In genomic region chr15:29747837-29748417, GRCh38 we compare ENCODE assay signal across 9 cellular contexts.
DNase-seq lines count a peak whose midpoint lies in the region; ATAC-seq and TF ChIP-seq lines count a peak whose summit lies in the region.
"Had no signal": no experiment of that assay in that cellular context is flagged by ENCODE, and none has a peak within 500 bp of the region (broad histone marks: within the 10 kb centered on the region; RNA-seq: fewer than 3 reads in every experiment).

No MANE protein-coding gene starts in this region.

- DNase-seq in G401 (ENCODE audit: low spot score) (peak; percentile 22), NCI-H460 (ENCODE audit: extremely low read depth, low read depth) (peak; percentile 22), dermis blood vessel endothelial cell (peak; percentile 55), progenitor cell of endocrine pancreas (ENCODE audit: low spot score, unreplicated experiment) (no peak), COLO668 (lab: John Stamatoyannopoulos, UW; ENCODE audit: unreplicated experiment) (no peak), AG20443 (ENCODE audit: low spot score) (no peak)
- no peak for DNase-seq in T-helper 2 cell treated with Interferon-gamma antibody and Interleukin-4, amounts not matched to agents 5 μg/mL and 100 μg/mL, for 36 hours (ENCODE audit: low spot score)
- DNase-seq: activated CD8-positive, alpha-beta memory T cell treated with anti-CD3 and anti-CD28 coated beads, Interleukin-2, amount 10 ng/mL, durations not matched to agents 7 days and 5 days had no signal

- in situ Hi-C loops in G401 (cut with HindIII; ENCODE audit: low sequenced_read_pairs), result no loop called here

- peaks cover 11% of the 10 kb centered on the region for H3K36me3 Mint-ChIP-seq in progenitor cell of endocrine pancreas (ENCODE audit: insufficient read depth)
- H3K36me3 Mint-ChIP-seq in T-helper 2 cell treated with Interferon-gamma antibody and Interleukin-4, amounts not matched to agents 5 μg/mL and 100 μg/mL, for 36 hours (ENCODE audit: low read depth), result no peaks in the 10 kb centered on the region
- H3K36me3 Mint-ChIP-seq: activated CD8-positive, alpha-beta memory T cell treated with anti-CD3 and anti-CD28 coated beads, Interleukin-2, amount 10 ng/mL, durations not matched to agents 7 days and 5 days had no signal

- H3K27me3 Mint-ChIP-seq in progenitor cell of endocrine pancreas, result no peaks in the 10 kb centered on the region
- H3K27me3 Mint-ChIP-seq in T-helper 2 cell treated with Interferon-gamma antibody and Interleukin-4, amounts not matched to agents 5 μg/mL and 100 μg/mL, for 36 hours (ENCODE audit: low read depth), result peaks cover 10% of the 10 kb centered on the region

- H3K4me1 Mint-ChIP-seq in progenitor cell of endocrine pancreas (ENCODE audit: low read depth), result peaks cover 1% of the 10 kb centered on the region
- no peaks in the 10 kb centered on the region for H3K4me1 Mint-ChIP-seq in T-helper 2 cell treated with Interferon-gamma antibody and Interleukin-4, amounts not matched to agents 5 μg/mL and 100 μg/mL, for 36 hours (ENCODE audit: low read depth)
- H3K4me1 Mint-ChIP-seq: activated CD8-positive, alpha-beta memory T cell treated with anti-CD3 and anti-CD28 coated beads, Interleukin-2, amount 10 ng/mL, durations not matched to agents 7 days and 5 days had no signal

- no peak for ATAC-seq in GM18867 (IDR thresholded peaks at IDR 0.05; ENCODE audit: unreplicated experiment)
- ATAC-seq: activated CD8-positive, alpha-beta memory T cell treated with anti-CD3 and anti-CD28 coated beads, Interleukin-2, amount 10 ng/mL, durations not matched to agents 7 days and 5 days had no signal

- H3K27ac Mint-ChIP-seq in progenitor cell of endocrine pancreas, result peak overlapping the region; percentile 29
- H3K27ac Mint-ChIP-seq in T-helper 2 cell treated with Interferon-gamma antibody and Interleukin-4, amounts not matched to agents 5 μg/mL and 100 μg/mL, for 36 hours, result no peak overlapping the region
- H3K27ac Mint-ChIP-seq: activated CD8-positive, alpha-beta memory T cell treated with anti-CD3 and anti-CD28 coated beads, Interleukin-2, amount 10 ng/mL, durations not matched to agents 7 days and 5 days had no signal

- no peak overlapping the region for H3K4me3 Mint-ChIP-seq in progenitor cell of endocrine pancreas (ENCODE audit: low read depth)
- no peak overlapping the region for H3K4me3 Mint-ChIP-seq in T-helper 2 cell treated with Interferon-gamma antibody and Interleukin-4, amounts not matched to agents 5 μg/mL and 100 μg/mL, for 36 hours
- H3K4me3 Mint-ChIP-seq: activated CD8-positive, alpha-beta memory T cell treated with anti-CD3 and anti-CD28 coated beads, Interleukin-2, amount 10 ng/mL, durations not matched to agents 7 days and 5 days had no signal

- peak; percentile 39 for TF ChIP-seq CTCF in progenitor cell of endocrine pancreas (IDR thresholded peaks at IDR 0.05; ENCODE audit: unreplicated experiment)

- H3K9me3 Mint-ChIP-seq in progenitor cell of endocrine pancreas (ENCODE audit: low read depth), result no peaks in the 10 kb centered on the region
- H3K9me3 Mint-ChIP-seq in T-helper 2 cell treated with Interferon-gamma antibody and Interleukin-4, amounts not matched to agents 5 μg/mL and 100 μg/mL, for 36 hours, result no peaks in the 10 kb centered on the region

Comparison
In these comparisons a context has a peak if more than half of its experiments do, and no peak if none do; other contexts are left out.
1. DNase-seq: peak in G401 (single experiment), NCI-H460 (single experiment) and dermis blood vessel endothelial cell (single experiment); none in progenitor cell of endocrine pancreas (single experiment), COLO668 (single experiment), AG20443 (single experiment) and T-helper 2 cell treated with Interferon-gamma antibody and Interleukin-4, amounts not matched to agents 5 μg/mL and 100 μg/mL, for 36 hours (single experiment).